In genomic region chr7:85075864-85076263, GRCh38 we compare ENCODE assay signal across 19 cellular contexts.
A peak's percentile ranks its signal among the peaks of the same experiment; 100 is the strongest.
DNase-seq lines count a peak whose midpoint lies in the region; ATAC-seq and TF ChIP-seq lines count a peak whose summit lies in the region.
"Had no signal": no experiment of that assay in that cellular context is flagged by ENCODE, and none has a peak within 500 bp of the region (broad histone marks: within the 10 kb centered on the region; RNA-seq: fewer than 3 reads in every experiment).

No MANE protein-coding gene starts in this region.

- no peaks in the 10 kb centered on the region for H3K9me3 ChIP-seq in stomach
- H3K9me3 ChIP-seq: BLaER1 treated with 17β-estradiol and CSF1 and Interleukin-3, amounts not matched to agents 10 nM and 100 nM had no signal

- TF ChIP-seq POLR2A in stomach (IDR thresholded peaks at IDR 0.05): no peak

- H3K27me3 ChIP-seq in stomach: no peaks in the 10 kb centered on the region
- H3K27me3 ChIP-seq: BLaER1 treated with 17β-estradiol and CSF1 and Interleukin-3, amounts not matched to agents 10 nM and 100 nM had no signal

- peak overlapping the region; percentile 57 for H3K27ac Mint-ChIP-seq in neural crest cell (ENCODE audit: unreplicated experiment)
- H3K27ac Mint-ChIP-seq: CD4-positive, CD25-positive, alpha-beta regulatory T cell; HFFc6 had no signal

- intact Hi-C loops in stomach (cut with DNase I; ENCODE audit: low total_unique reads): no loop called here

- no peaks in the 10 kb centered on the region for H3K27me3 Mint-ChIP-seq in neural crest cell (ENCODE audit: low read depth)
- H3K27me3 Mint-ChIP-seq: CD4-positive, CD25-positive, alpha-beta regulatory T cell had no signal

- no peak for TF ChIP-seq EP300 in stomach (IDR thresholded peaks at IDR 0.05)

- H3K4me3 ChIP-seq in stomach: no peak overlapping the region
- H3K4me3 ChIP-seq: BLaER1 treated with 17β-estradiol and CSF1 and Interleukin-3, amounts not matched to agents 10 nM and 100 nM; K562 had no signal

- H3K36me3 Mint-ChIP-seq in neural crest cell (ENCODE audit: low read depth): peaks cover 3% of the 10 kb centered on the region
- H3K36me3 Mint-ChIP-seq: CD4-positive, CD25-positive, alpha-beta regulatory T cell had no signal

- H3K4me3 Mint-ChIP-seq in neural crest cell: no peak overlapping the region
- H3K4me3 Mint-ChIP-seq: CD4-positive, CD25-positive, alpha-beta regulatory T cell; HFFc6 had no signal

- H3K4me1 ChIP-seq in stomach: peaks cover 0 to 34% (median 4%) of the 10 kb centered on the region in 4 donors

- DNase-seq in Caki2 (ENCODE audit: low read depth) (peak; percentile 21), left kidney (ENCODE audit: low read depth, low spot score) (peak; percentile 28), neural crest cell (ENCODE audit: low read depth, low spot score) (no peak), stomach (no peak), NCI-H2196 (lab: John Stamatoyannopoulos, UW; ENCODE audit: unreplicated experiment) (no peak)
- DNase-seq in stimulated activated naive CD4-positive, alpha-beta T cell (lab: John Stamatoyannopoulos, UW): no peak
- DNase-seq: 8988T; ACHN; Calu3; CD4-positive, CD25-positive, alpha-beta regulatory T cell; DMS 273 treated with DMSO at 0.1 percent for 48 hours; DMS79; EL; HCEC 1CT; HFFc6 had no signal

- WGBS in stomach, 5 donors: 32 to 53% (median 37%) methylated on average over 2 of the region's 2 CpGs

- peak overlapping the region in 3 of 5 donors; percentile 8 to 30 (median 21) for H3K27ac ChIP-seq in stomach
- H3K27ac ChIP-seq: BLaER1 treated with 17β-estradiol and CSF1 and Interleukin-3, amounts not matched to agents 10 nM and 100 nM; HL-60 had no signal

- H3K9me3 Mint-ChIP-seq in neural crest cell: no peaks in the 10 kb centered on the region
- H3K9me3 Mint-ChIP-seq: HFFc6 had no signal

- no peaks in the 10 kb centered on the region for H3K36me3 ChIP-seq in stomach
- H3K36me3 ChIP-seq: BLaER1 treated with 17β-estradiol and CSF1 and Interleukin-3, amounts not matched to agents 10 nM and 100 nM had no signal

- ATAC-seq in HG03039 (IDR thresholded peaks at IDR 0.05; ENCODE audit: unreplicated experiment): no peak
- ATAC-seq: K562 had no signal

- in situ Hi-C loops in Caki2 (cut with HindIII; ENCODE audit: low pct_unique_long_range_greater_than_20kb, low sequenced_read_pairs): no loop called here

- H3K4me1 Mint-ChIP-seq in neural crest cell: peaks cover 10% of the 10 kb centered on the region
- H3K4me1 Mint-ChIP-seq: CD4-positive, CD25-positive, alpha-beta regulatory T cell had no signal

- no peak for TF ChIP-seq CTCF in neural crest cell (conservative IDR thresholded peaks at IDR 0.05)
- no peak for TF ChIP-seq CTCF in stomach (IDR thresholded peaks at IDR 0.05)

Comparison
In these comparisons a context has a peak if more than half of its experiments do, and no peak if none do; other contexts are left out.
1. DNase-seq: peak in Caki2 (single experiment) and left kidney (single experiment); none in neural crest cell (single experiment), stomach (single experiment), NCI-H2196 (single experiment) and stimulated activated naive CD4-positive, alpha-beta T cell (0 of 6).